9 cellular contexts compared by ENCODE assay signal in the genomic region with DNA sequence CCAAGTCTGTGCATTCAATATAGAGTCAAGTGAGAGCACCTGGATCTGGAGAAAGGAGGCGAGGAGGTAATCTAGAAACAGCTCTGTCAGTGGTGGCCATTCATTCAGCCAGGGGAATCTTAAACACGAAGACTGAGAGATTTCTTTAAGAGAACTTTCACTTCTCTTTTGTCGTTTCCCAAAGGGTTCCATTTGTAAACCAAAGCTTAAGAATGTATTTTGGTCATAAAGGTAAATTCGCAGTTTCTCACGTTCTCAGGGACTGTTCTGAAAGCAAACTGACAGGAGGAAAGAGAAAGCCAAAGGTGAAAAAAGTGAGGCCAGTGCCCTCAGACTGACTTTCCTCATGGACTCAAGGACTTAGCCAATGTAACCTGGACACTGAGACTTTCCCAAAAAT.
DNase-seq lines count a peak whose midpoint lies in the region; ATAC-seq and TF ChIP-seq lines count a peak whose summit lies in the region.
"Had no signal": no experiment of that assay in that cellular context is flagged by ENCODE, and none has a peak within 500 bp of the region (broad histone marks: within the 10 kb centered on the region; RNA-seq: fewer than 3 reads in every experiment).

No MANE protein-coding gene starts in this region.

- no peak for TF ChIP-seq CTCF in GM13976 (IDR thresholded peaks at IDR 0.05; ENCODE audit: borderline replicate concordance, control extremely low read depth, extremely low read depth, insufficient read depth, missing control alignments)

- ATAC-seq in GM19463 (IDR thresholded peaks at IDR 0.05; ENCODE audit: unreplicated experiment), result peak; percentile 85
- peak; percentile 92 for ATAC-seq in HG02938 (IDR thresholded peaks at IDR 0.05; ENCODE audit: unreplicated experiment)
- peak; percentile 88 for ATAC-seq in HG03575 (IDR thresholded peaks at IDR 0.05; ENCODE audit: extremely low read depth, insufficient number of reproducible peaks, low FRiP score, unreplicated experiment)

- in situ Hi-C loops in GM13976 (cut with MboI; ENCODE audit: low sequenced_read_pairs, unreplicated experiment), result no loop called here

- DNase-seq in GM13976 (ENCODE audit: low spot score) (peak; percentile 54), NK-92 (lab: John Stamatoyannopoulos, UW; ENCODE audit: unreplicated experiment) (no peak), NCI-H345 (lab: John Stamatoyannopoulos, UW) (no peak), OCI-M1 (lab: John Stamatoyannopoulos, UW) (no peak)
- DNase-seq in activated effector memory CD4-positive, alpha-beta T cell treated with Interleukin-2 at 50 U/mL for 16 hours, result no peak
- DNase-seq: mammary epithelial cell had no signal
